Comparison of ENCODE assay signal across 27 cellular contexts in genomic region chr7:94195813-94196212, GRCh38.
"Had no signal": no experiment of that assay in that cellular context is flagged by ENCODE, and none has a peak within 500 bp of the region (broad histone marks: within the 10 kb centered on the region; RNA-seq: fewer than 3 reads in every experiment).

No MANE protein-coding gene starts in this region.

- H3K9me3 ChIP-seq: breast epithelium, MG63, Peyer's patch, SJSA1 had no signal

- H3K27ac ChIP-seq: breast epithelium, Peyer's patch, SJSA1 had no signal

- H3K4me1 ChIP-seq: breast epithelium, Peyer's patch had no signal

- H3K4me3 ChIP-seq: breast epithelium, MG63, Peyer's patch, SJSA1 had no signal

- H3K36me3 ChIP-seq: breast epithelium, MG63, Peyer's patch, SJSA1 had no signal

- ATAC-seq: activated T-cell treated with anti-CD3 and anti-CD28 coated beads, Interleukin-2, amount 50 U/mL, for 72 hours; T-helper 17 cell had no signal

- H3K4me3 Mint-ChIP-seq: activated CD4-positive, alpha-beta memory T cell treated with anti-CD3 and anti-CD28 coated beads, Interleukin-2, amount 10 ng/mL, durations not matched to agents 7 days and 5 days; activated naive CD4-positive, alpha-beta T cell treated with anti-CD3 and anti-CD28 coated beads, Interleukin-2, amount 10 ng/mL, durations not matched to agents 7 days and 5 days; activated naive CD8-positive, alpha-beta T cell treated with anti-CD3 and anti-CD28 coated beads for 36 hours; activated T-cell treated with anti-CD3 and anti-CD28 coated beads, Interleukin-2, amount 50 U/mL, for 72 hours; T-helper 17 cell had no signal

- H3K27me3 Mint-ChIP-seq: activated CD4-positive, alpha-beta memory T cell treated with anti-CD3 and anti-CD28 coated beads, Interleukin-2, amount 10 ng/mL, durations not matched to agents 7 days and 5 days; activated naive CD4-positive, alpha-beta T cell treated with anti-CD3 and anti-CD28 coated beads, Interleukin-2, amount 10 ng/mL, durations not matched to agents 7 days and 5 days; T-helper 17 cell had no signal

- DNase-seq: activated CD4-positive, alpha-beta memory T cell treated with anti-CD3 and anti-CD28 coated beads, Interleukin-2, amount 10 ng/mL, durations not matched to agents 7 days and 5 days; activated CD4-positive, alpha-beta T cell treated with anti-CD3 and anti-CD28 coated beads, Interleukin-2, amount 50 U/mL, for 1 hour; activated CD4-positive, CD25-positive, alpha-beta regulatory T cell; activated gamma-delta T cell treated with Interleukin-2 at 50 U/mL for 16 hours; activated naive CD4-positive, alpha-beta T cell treated with anti-CD3 and anti-CD28 coated beads, Interleukin-2, amount 10 ng/mL, durations not matched to agents 7 days and 5 days; activated naive CD8-positive, alpha-beta T cell treated with anti-CD3 and anti-CD28 coated beads for 36 hours; activated T-cell treated with anti-CD3 and anti-CD28 coated beads, Interleukin-2, amount 50 U/mL, for 72 hours; anterior cingulate cortex; caudate nucleus; MG63; MV-4-11; NCI-H1105; NCI-H1436; NCI-H1694 treated with DMSO at 0.1 percent for 48 hours; NCI-H2029 treated with DMSO at 0.1 percent for 48 hours; NCI-H345; NCI-H510A; NCI-H526 treated with DMSO at 0.1 percent for 48 hours; NCI-H82; NK-92 treated with Interleukin-12 subunit alpha and Interleukin-12 subunit beta, amount 100 ng/mL, for 24 hours; Peyer's patch; SHP77; T-helper 17 cell; T-helper 9 cell had no signal

- H3K9me3 Mint-ChIP-seq: activated CD4-positive, alpha-beta memory T cell treated with anti-CD3 and anti-CD28 coated beads, Interleukin-2, amount 10 ng/mL, durations not matched to agents 7 days and 5 days; activated naive CD4-positive, alpha-beta T cell treated with anti-CD3 and anti-CD28 coated beads, Interleukin-2, amount 10 ng/mL, durations not matched to agents 7 days and 5 days; activated naive CD8-positive, alpha-beta T cell treated with anti-CD3 and anti-CD28 coated beads for 36 hours; activated T-helper 2 cell treated with anti-CD3 and anti-CD28 coated beads, Interferon-gamma antibody, Interleukin-2, Interleukin-4, amounts not matched to agents 10 μg/mL and 5 μg/mL and 100 μg/mL, durations not matched to agents 14 hours and 24 hours and 36 hours had no signal

- H3K27ac Mint-ChIP-seq: activated CD4-positive, alpha-beta memory T cell treated with anti-CD3 and anti-CD28 coated beads, Interleukin-2, amount 10 ng/mL, durations not matched to agents 7 days and 5 days; activated naive CD4-positive, alpha-beta T cell treated with anti-CD3 and anti-CD28 coated beads, Interleukin-2, amount 10 ng/mL, durations not matched to agents 7 days and 5 days; activated naive CD8-positive, alpha-beta T cell treated with anti-CD3 and anti-CD28 coated beads for 36 hours; activated T-cell treated with anti-CD3 and anti-CD28 coated beads, Interleukin-2, amount 50 U/mL, for 72 hours; activated T-helper 2 cell treated with anti-CD3 and anti-CD28 coated beads, Interferon-gamma antibody, Interleukin-2, Interleukin-4, amounts not matched to agents 10 μg/mL and 5 μg/mL and 100 μg/mL, durations not matched to agents 14 hours and 24 hours and 36 hours; T-helper 17 cell had no signal

- H3K27me3 ChIP-seq: breast epithelium, MG63, Peyer's patch, SJSA1 had no signal

- H3K4me1 Mint-ChIP-seq: activated CD4-positive, alpha-beta memory T cell treated with anti-CD3 and anti-CD28 coated beads, Interleukin-2, amount 10 ng/mL, durations not matched to agents 7 days and 5 days; activated naive CD4-positive, alpha-beta T cell treated with anti-CD3 and anti-CD28 coated beads, Interleukin-2, amount 10 ng/mL, durations not matched to agents 7 days and 5 days; activated naive CD8-positive, alpha-beta T cell treated with anti-CD3 and anti-CD28 coated beads for 36 hours; T-helper 17 cell had no signal
